ENCODE assay signal across 18 cellular contexts in genomic region chr14:78310263-78310662, GRCh38.
"Had no signal": no experiment of that assay in that cellular context is flagged by ENCODE, and none has a peak within 500 bp of the region (broad histone marks: within the 10 kb centered on the region; RNA-seq: fewer than 3 reads in every experiment).

No MANE protein-coding gene starts in this region.

- H3K4me3 Mint-ChIP-seq: activated B cell treated with CpG ODN at 0.5 μM for 24 hours; activated CD4-positive, alpha-beta memory T cell treated with anti-CD3 and anti-CD28 coated beads, Interleukin-2, amount 10 ng/mL, durations not matched to agents 7 days and 5 days; activated CD8-positive, alpha-beta memory T cell treated with anti-CD3 and anti-CD28 coated beads, Interleukin-2, amount 10 ng/mL, durations not matched to agents 7 days and 5 days; activated naive CD8-positive, alpha-beta T cell treated with anti-CD3 and anti-CD28 coated beads for 36 hours; activated T-helper 17 cell treated with anti-CD3 and anti-CD28 coated beads, Interleukin-2, amount 50 U/mL, for 72 hours; mesothelial cell of epicardium; natural killer cell treated with Interleukin-12 subunit alpha and Interleukin-12 subunit beta and Interleukin-15 and Interleukin-18, amount 100 ng/mL, for 72 hours; stimulated activated memory B cell treated with anti-CD40 and anti-IgM and Interleukin-4, amounts not matched to agents 10 μg/mL and 1 μg/mL and 100 μg/mL, for 72 hours had no signal

- H3K27ac Mint-ChIP-seq: activated B cell treated with CpG ODN at 0.5 μM for 24 hours; activated CD4-positive, alpha-beta memory T cell treated with anti-CD3 and anti-CD28 coated beads, Interleukin-2, amount 10 ng/mL, durations not matched to agents 7 days and 5 days; activated CD8-positive, alpha-beta memory T cell treated with anti-CD3 and anti-CD28 coated beads, Interleukin-2, amount 10 ng/mL, durations not matched to agents 7 days and 5 days; activated naive CD8-positive, alpha-beta T cell treated with anti-CD3 and anti-CD28 coated beads for 36 hours; activated T-helper 17 cell treated with anti-CD3 and anti-CD28 coated beads, Interleukin-2, amount 50 U/mL, for 72 hours; mesothelial cell of epicardium; natural killer cell treated with Interleukin-12 subunit alpha and Interleukin-12 subunit beta and Interleukin-15 and Interleukin-18, amount 100 ng/mL, for 72 hours; stimulated activated memory B cell treated with anti-CD40 and anti-IgM and Interleukin-4, amounts not matched to agents 10 μg/mL and 1 μg/mL and 100 μg/mL, for 72 hours had no signal

- H3K4me1 Mint-ChIP-seq: activated B cell treated with CpG ODN at 0.5 μM for 24 hours; activated CD4-positive, alpha-beta memory T cell treated with anti-CD3 and anti-CD28 coated beads, Interleukin-2, amount 10 ng/mL, durations not matched to agents 7 days and 5 days; activated CD8-positive, alpha-beta memory T cell treated with anti-CD3 and anti-CD28 coated beads, Interleukin-2, amount 10 ng/mL, durations not matched to agents 7 days and 5 days; activated naive CD8-positive, alpha-beta T cell treated with anti-CD3 and anti-CD28 coated beads for 36 hours; activated T-helper 17 cell treated with anti-CD3 and anti-CD28 coated beads, Interleukin-2, amount 50 U/mL, for 72 hours; stimulated activated memory B cell treated with anti-CD40 and anti-IgM and Interleukin-4, amounts not matched to agents 10 μg/mL and 1 μg/mL and 100 μg/mL, for 72 hours had no signal

- H3K27me3 Mint-ChIP-seq: activated CD4-positive, alpha-beta memory T cell treated with anti-CD3 and anti-CD28 coated beads, Interleukin-2, amount 10 ng/mL, durations not matched to agents 7 days and 5 days; activated CD8-positive, alpha-beta memory T cell treated with anti-CD3 and anti-CD28 coated beads, Interleukin-2, amount 10 ng/mL, durations not matched to agents 7 days and 5 days; stimulated activated memory B cell treated with anti-CD40 and anti-IgM and Interleukin-4, amounts not matched to agents 10 μg/mL and 1 μg/mL and 100 μg/mL, for 72 hours had no signal

- H3K36me3 Mint-ChIP-seq: activated CD8-positive, alpha-beta memory T cell treated with anti-CD3 and anti-CD28 coated beads, Interleukin-2, amount 10 ng/mL, durations not matched to agents 7 days and 5 days; activated naive CD8-positive, alpha-beta T cell treated with anti-CD3 and anti-CD28 coated beads for 36 hours; mesothelial cell of epicardium; natural killer cell treated with Interleukin-12 subunit alpha and Interleukin-12 subunit beta and Interleukin-15 and Interleukin-18, amount 100 ng/mL, for 72 hours; stimulated activated memory B cell treated with anti-CD40 and anti-IgM and Interleukin-4, amounts not matched to agents 10 μg/mL and 1 μg/mL and 100 μg/mL, for 72 hours had no signal

- H3K9me3 Mint-ChIP-seq: activated B cell treated with CpG ODN at 0.5 μM for 24 hours; activated CD4-positive, alpha-beta memory T cell treated with anti-CD3 and anti-CD28 coated beads, Interleukin-2, amount 10 ng/mL, durations not matched to agents 7 days and 5 days; activated naive CD8-positive, alpha-beta T cell treated with anti-CD3 and anti-CD28 coated beads for 36 hours; activated T-helper 17 cell treated with anti-CD3 and anti-CD28 coated beads, Interleukin-2, amount 50 U/mL, for 72 hours; mesothelial cell of epicardium; natural killer cell treated with Interleukin-12 subunit alpha and Interleukin-12 subunit beta and Interleukin-15 and Interleukin-18, amount 100 ng/mL, for 72 hours; stimulated activated memory B cell treated with anti-CD40 and anti-IgM and Interleukin-4, amounts not matched to agents 10 μg/mL and 1 μg/mL and 100 μg/mL, for 72 hours had no signal

- ATAC-seq: activated CD8-positive, alpha-beta memory T cell treated with anti-CD3 and anti-CD28 coated beads, Interleukin-2, amount 10 ng/mL, durations not matched to agents 7 days and 5 days; activated T-helper 17 cell treated with anti-CD3 and anti-CD28 coated beads, Interleukin-2, amount 50 U/mL, for 72 hours; foreskin keratinocyte; left lung; natural killer cell treated with Interleukin-12 subunit alpha and Interleukin-12 subunit beta and Interleukin-15 and Interleukin-18, amount 100 ng/mL, for 72 hours; stimulated activated memory B cell treated with anti-CD40 and anti-IgM and Interleukin-4, amounts not matched to agents 10 μg/mL and 1 μg/mL and 100 μg/mL, for 72 hours; upper lobe of right lung had no signal

- DNase-seq: activated B cell treated with CpG ODN at 0.5 μM for 24 hours; activated CD4-positive, alpha-beta memory T cell treated with anti-CD3 and anti-CD28 coated beads, Interleukin-2, amount 10 ng/mL, durations not matched to agents 7 days and 5 days; activated CD4-positive, alpha-beta T cell treated with anti-CD3 and anti-CD28 coated beads for 4 hours; activated CD8-positive, alpha-beta memory T cell treated with anti-CD3 and anti-CD28 coated beads, Interleukin-2, amount 10 ng/mL, durations not matched to agents 7 days and 5 days; activated naive CD4-positive, alpha-beta T cell; activated naive CD8-positive, alpha-beta T cell treated with anti-CD3 and anti-CD28 coated beads for 36 hours; amniotic stem cell; foreskin keratinocyte; left lung; sigmoid colon; stimulated activated CD4-positive, alpha-beta T cell treated with anti-CD3 and anti-CD28 coated beads, Interleukin-4, amount 100 ng/mL, for 4 hours; T-helper 9 cell; testis; upper lobe of right lung had no signal
